ENCODE assay signal across 12 cellular contexts in genomic region chr2:111618577-111618930, GRCh38.
A peak's percentile ranks its signal among the peaks of the same experiment; 100 is the strongest.
DNase-seq lines count a peak whose midpoint lies in the region; TF ChIP-seq lines count a peak whose summit lies in the region.
"Had no signal": no experiment of that assay in that cellular context is flagged by ENCODE, and none has a peak within 500 bp of the region (broad histone marks: within the 10 kb centered on the region; RNA-seq: fewer than 3 reads in every experiment).

No MANE protein-coding gene starts in this region.

- no peaks in the 10 kb centered on the region for H3K79me2 ChIP-seq in mammary epithelial cell (ENCODE audit: insufficient read depth, low read length)

- no peaks in the 10 kb centered on the region for H3K36me3 ChIP-seq in mammary epithelial cell (ENCODE audit: insufficient read depth, low read length)
- H3K36me3 ChIP-seq in vagina = no peaks in the 10 kb centered on the region

- CTCF ChIA-PET in mammary epithelial cell (lab: Charles Lee; ENCODE audit: low non-redundant PET) = no interaction called here

- H3K4me3 ChIP-seq in mammary epithelial cell (replicated peaks in 1 of 3; ENCODE audit: insufficient read depth in 1 of 3, low read depth in 2 of 3, low read length in 3 of 3) = no peak overlapping the region
- H3K4me3 ChIP-seq in vagina = no peak overlapping the region
- H3K4me3 ChIP-seq: lung had no signal

- in situ Hi-C loops in mammary epithelial cell (cut with MboI; ENCODE audit: low sequenced_read_pairs in 2 of 2) = no loop called here
- in situ Hi-C loops in KBM-7 (cut with MboI; ENCODE audit: low pct_unique_long_range_greater_than_20kb, low sequenced_read_pairs) = no loop called here

- 88% methylated on average over 4 of the region's 7 CpGs for WGBS in mammary epithelial cell (ENCODE audit: low coverage, missing lambda C conversion rate)

- peak overlapping the region; percentile 67 for H2AFZ ChIP-seq in mammary epithelial cell (ENCODE audit: low read depth, low read length)

- H3K9me3 ChIP-seq in mammary epithelial cell (replicated peaks; ENCODE audit: insufficient read depth, low read length) (no peaks in the 10 kb centered on the region), vagina (no peaks in the 10 kb centered on the region)

- H3K9ac ChIP-seq in mammary epithelial cell (ENCODE audit: insufficient read depth, low read length) = no peak overlapping the region

- DNase-seq in LHCN-M2 (ENCODE audit: low read depth) (peak; percentile 59), mammary epithelial cell (no peak), kidney tubule cell (ENCODE audit: low spot score) (peak; percentile 75), vagina (ENCODE audit: extremely low spot score in 2 of 2) (peak in 1 of 2 donors; percentile 85), KG1 (lab: John Stamatoyannopoulos, UW) (no peak), KBM-7 (no peak), NCI-H1417 (lab: John Stamatoyannopoulos, UW) (no peak)
- DNase-seq: activated CD8-positive, alpha-beta memory T cell treated with anti-CD3 and anti-CD28 coated beads, Interleukin-2, amount 50 U/mL, for 4 hours; DND-41; NCI-H187 treated with DMSO at 0.1 percent for 48 hours; PC-3 had no signal

- no peak for TF ChIP-seq CTCF in mammary epithelial cell (conservative IDR thresholded peaks at IDR 0.05 in 1 of 2, IDR thresholded peaks at IDR 0.05 in 1 of 2; ENCODE audit: extremely low read depth in 1 of 2, insufficient read depth in 1 of 2, low read depth in 1 of 2, low read length in 2 of 2)
- TF ChIP-seq CTCF in vagina (IDR thresholded peaks at IDR 0.05) = no peak

- H3K27ac ChIP-seq in mammary epithelial cell (ENCODE audit: insufficient read depth, low read depth, low read length) (no peak overlapping the region), vagina (peak overlapping the region; percentile 53)

- H3K4me1 ChIP-seq in mammary epithelial cell (ENCODE audit: insufficient read depth, low read length) (peaks cover 27% of the 10 kb centered on the region), vagina (peaks cover 17% of the 10 kb centered on the region)

- H3K27me3 ChIP-seq in mammary epithelial cell (ENCODE audit: insufficient read depth, low read length) = no peaks in the 10 kb centered on the region
- H3K27me3 ChIP-seq in vagina = no peaks in the 10 kb centered on the region

- intact Hi-C loops in mammary epithelial cell (cut with micrococcal nuclease) (no loop called here), vagina (cut with DNase I) (no loop called here)

- BruUV-seq in mammary epithelial cell (replicated peaks; lab: Mats Ljungman, UMichigan) = no TSS peak

- dilution Hi-C loops in mammary epithelial cell (cut with HindIII; ENCODE audit: low sequenced_read_pairs) = no loop called here

- no peaks in the 10 kb centered on the region for H4K20me1 ChIP-seq in mammary epithelial cell (ENCODE audit: insufficient read depth, low read length)

- no peak overlapping the region for H3K4me2 ChIP-seq in mammary epithelial cell (ENCODE audit: insufficient read depth, low read depth, low read length)

- TF ChIP-seq POLR2A in vagina (IDR thresholded peaks at IDR 0.05) = no peak

Comparison
In these comparisons a context has a peak if more than half of its experiments do, and no peak if none do; other contexts are left out.
1. DNase-seq: peak in LHCN-M2 (single experiment) and kidney tubule cell (single experiment); none in mammary epithelial cell (single experiment), KG1 (single experiment), KBM-7 (single experiment) and NCI-H1417 (0 of 3).